In genomic region chr5:132176987-132177386, GRCh38 we compare ENCODE assay signal across 8 cellular contexts. TPM values are rescaled to one million over a fixed set of nuclear protein-coding genes. Genes with fewer than 3 reads are reported as not detected.
A peak's percentile ranks its signal among the peaks of the same experiment; 100 is the strongest.
DNase-seq lines count a peak whose midpoint lies in the region; ATAC-seq and TF ChIP-seq lines count a peak whose summit lies in the region.

No MANE protein-coding gene starts in this region.

- H3K27ac Mint-ChIP-seq in activated naive CD8-positive, alpha-beta T cell treated with anti-CD3 and anti-CD28 coated beads, Interleukin-2, amount 50 U/mL, for 24 hours, result peak overlapping the region; percentile 83

- TF ChIP-seq CTCF in AG09319 (IDR thresholded peaks at IDR 0.05; ENCODE audit: low read depth, low read length), result peak; percentile 25

- peaks cover 1% of the 10 kb centered on the region for H3K27me3 Mint-ChIP-seq in activated naive CD8-positive, alpha-beta T cell treated with anti-CD3 and anti-CD28 coated beads, Interleukin-2, amount 50 U/mL, for 24 hours

- H3K4me3 Mint-ChIP-seq in activated naive CD8-positive, alpha-beta T cell treated with anti-CD3 and anti-CD28 coated beads, Interleukin-2, amount 50 U/mL, for 24 hours, result peak overlapping the region; percentile 16

- DNase-seq in AG09319 (ENCODE audit: extremely low read depth, low read depth), result no peak
- DNase-seq in LHCN-M2 (ENCODE audit: low read depth), result peak; percentile 32
- no peak for DNase-seq in activated naive CD8-positive, alpha-beta T cell treated with anti-CD3 and anti-CD28 coated beads, Interleukin-2, amount 50 U/mL, for 24 hours
- no peak for DNase-seq in DMS79 treated with DMSO at 0.1 percent for 48 hours (lab: John Stamatoyannopoulos, UW)
- DNase-seq in inferior parietal cortex (ENCODE audit: extremely low spot score), result no peak

- peak; percentile 47 for ATAC-seq in GM19043 (IDR thresholded peaks at IDR 0.05; ENCODE audit: low read depth, unreplicated experiment)
- peak; percentile 53 for ATAC-seq in activated naive CD8-positive, alpha-beta T cell treated with anti-CD3 and anti-CD28 coated beads, Interleukin-2, amount 50 U/mL, for 24 hours
- ATAC-seq in HG03139 (IDR thresholded peaks at IDR 0.05; ENCODE audit: unreplicated experiment), result no peak
- ATAC-seq in GM19467 (IDR thresholded peaks at IDR 0.05; ENCODE audit: unreplicated experiment), result no peak

- no peaks in the 10 kb centered on the region for H3K36me3 Mint-ChIP-seq in activated naive CD8-positive, alpha-beta T cell treated with anti-CD3 and anti-CD28 coated beads, Interleukin-2, amount 50 U/mL, for 24 hours (ENCODE audit: low read depth)

- peaks cover 44% of the 10 kb centered on the region for H3K4me1 Mint-ChIP-seq in activated naive CD8-positive, alpha-beta T cell treated with anti-CD3 and anti-CD28 coated beads, Interleukin-2, amount 50 U/mL, for 24 hours

- H3K9me3 Mint-ChIP-seq in activated naive CD8-positive, alpha-beta T cell treated with anti-CD3 and anti-CD28 coated beads, Interleukin-2, amount 50 U/mL, for 24 hours, result peaks cover 1% of the 10 kb centered on the region

RNA-seq across cellular contexts. Expression of gene P4HA2, which starts 50.7 kb away (rescaled TPM):
- total RNA-seq in LHCN-M2 (2014; rRNA removed), result 200 and 217 TPM in 2 replicates
- 300 TPM for polyA plus RNA-seq in LHCN-M2 (2012)

Comparison
In these comparisons a context has a peak if more than half of its experiments do, and no peak if none do; other contexts are left out.
1. ATAC-seq: peak in GM19043 (single experiment) and activated naive CD8-positive, alpha-beta T cell treated with anti-CD3 and anti-CD28 coated beads, Interleukin-2, amount 50 U/mL, for 24 hours (single experiment); none in HG03139 (single experiment) and GM19467 (single experiment).